1 cellular context compared by ENCODE assay signal in the genomic region with DNA sequence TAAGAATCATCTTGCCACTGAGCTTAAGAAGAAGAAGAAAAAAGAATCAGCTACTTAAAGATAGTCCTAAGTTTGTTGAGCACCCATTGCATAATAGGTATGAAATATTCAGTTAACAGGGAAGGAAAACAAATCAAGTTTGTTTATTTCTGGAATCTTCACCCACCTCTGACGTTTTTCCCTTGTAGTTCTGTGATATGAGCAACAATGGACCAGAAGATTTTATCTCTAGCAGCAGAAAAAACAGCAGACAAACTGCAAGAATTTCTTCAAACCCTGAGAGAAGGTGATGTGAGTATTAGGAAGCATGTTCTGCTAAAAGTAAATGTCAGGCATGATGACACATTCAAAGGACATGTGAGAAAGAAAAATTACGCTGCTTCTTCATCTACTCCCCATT.
TF ChIP-seq lines count a peak whose summit lies in the region.

No MANE protein-coding gene starts in this region.

TF ChIP-seq in GM12878, 131 proteins besides CTCF, POLR2A, EP300 and RAD21:
- TF ChIP-seq, protein P1, sequence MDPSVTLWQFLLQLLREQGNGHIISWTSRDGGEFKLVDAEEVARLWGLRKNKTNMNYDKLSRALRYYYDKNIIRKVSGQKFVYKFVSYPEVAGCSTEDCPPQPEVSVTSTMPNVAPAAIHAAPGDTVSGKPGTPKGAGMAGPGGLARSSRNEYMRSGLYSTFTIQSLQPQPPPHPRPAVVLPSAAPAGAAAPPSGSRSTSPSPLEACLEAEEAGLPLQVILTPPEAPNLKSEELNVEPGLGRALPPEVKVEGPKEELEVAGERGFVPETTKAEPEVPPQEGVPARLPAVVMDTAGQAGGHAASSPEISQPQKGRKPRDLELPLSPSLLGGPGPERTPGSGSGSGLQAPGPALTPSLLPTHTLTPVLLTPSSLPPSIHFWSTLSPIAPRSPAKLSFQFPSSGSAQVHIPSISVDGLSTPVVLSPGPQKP (IDR thresholded peaks at IDR 0.05; ENCODE audit: low read depth, low read length), result no peak
- TF ChIP-seq CBX3 (IDR thresholded peaks at IDR 0.05; ENCODE audit: borderline replicate concordance, low read depth), result no peak
- TF ChIP-seq CHD1 (IDR thresholded peaks at IDR 0.05; ENCODE audit: low read depth, low read length), result no peak
- no peak for TF ChIP-seq TBL1XR1 (IDR thresholded peaks at IDR 0.05; ENCODE audit: low read depth, low read length)
- TF ChIP-seq, protein P2, sequence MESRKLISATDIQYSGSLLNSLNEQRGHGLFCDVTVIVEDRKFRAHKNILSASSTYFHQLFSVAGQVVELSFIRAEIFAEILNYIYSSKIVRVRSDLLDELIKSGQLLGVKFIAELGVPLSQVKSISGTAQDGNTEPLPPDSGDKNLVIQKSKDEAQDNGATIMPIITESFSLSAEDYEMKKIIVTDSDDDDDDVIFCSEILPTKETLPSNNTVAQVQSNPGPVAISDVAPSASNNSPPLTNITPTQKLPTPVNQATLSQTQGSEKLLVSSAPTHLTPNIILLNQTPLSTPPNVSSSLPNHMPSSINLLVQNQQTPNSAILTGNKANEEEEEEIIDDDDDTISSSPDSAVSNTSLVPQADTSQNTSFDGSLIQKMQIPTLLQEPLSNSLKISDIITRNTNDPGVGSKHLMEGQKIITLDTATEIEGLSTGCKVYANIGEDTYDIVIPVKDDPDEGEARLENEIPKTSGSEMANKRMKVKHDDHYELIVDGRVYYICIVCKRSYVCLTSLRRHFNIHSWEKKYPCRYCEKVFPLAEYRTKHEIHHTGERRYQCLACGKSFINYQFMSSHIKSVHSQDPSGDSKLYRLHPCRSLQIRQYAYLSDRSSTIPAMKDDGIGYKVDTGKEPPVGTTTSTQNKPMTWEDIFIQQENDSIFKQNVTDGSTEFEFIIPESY (IDR thresholded peaks at IDR 0.05), result no peak
- no peak for TF ChIP-seq ZSCAN29 (IDR thresholded peaks at IDR 0.05)
